10 cellular contexts compared by ENCODE assay signal in genomic region chr14:58296731-58297130, GRCh38. TPM values are rescaled to one million over a fixed set of nuclear protein-coding genes. Genes with fewer than 3 reads are reported as not detected.
DNase-seq lines count a peak whose midpoint lies in the region; TF ChIP-seq lines count a peak whose summit lies in the region.
"Had no signal": no experiment of that assay in that cellular context is flagged by ENCODE, and none has a peak within 500 bp of the region (broad histone marks: within the 10 kb centered on the region; RNA-seq: fewer than 3 reads in every experiment).

No MANE protein-coding gene starts in this region.

- no peak for DNase-seq in H7
- no peak for DNase-seq in SK-N-MC (ENCODE audit: low read depth, low spot score)
- DNase-seq in iPS DF 6.9 (ENCODE audit: low read depth, low spot score), result no peak
- DNase-seq in iPS-NIHi7 (ENCODE audit: extremely low spot score), result no peak
- no peak for DNase-seq in RWPE1 (ENCODE audit: low spot score)
- DNase-seq in occipital lobe (lab: John Stamatoyannopoulos, UW), result no peak
- no peak for DNase-seq in NCI-H1694 (lab: John Stamatoyannopoulos, UW)
- DNase-seq: activated CD8-positive, alpha-beta T cell treated with anti-CD3 and anti-CD28 coated beads for 36 hours; NCI-H187 had no signal

- POLR2A ChIA-PET in RWPE1 (lab: Yijun Ruan, JAX; ENCODE audit: low non-redundant PET), result no interaction called here

- TF ChIP-seq CTCF in RWPE1 (conservative IDR thresholded peaks at IDR 0.05; ENCODE audit: low read depth), result no peak

- H3K27me3 ChIP-seq in H7 (ENCODE audit: control insufficient read depth, insufficient read depth, low read length) (no peaks in the 10 kb centered on the region), iPS DF 6.9 (ENCODE audit: control insufficient read depth, insufficient read depth, low read length) (no peaks in the 10 kb centered on the region), stomach smooth muscle (ENCODE audit: control insufficient read depth in 1 of 2, insufficient read depth in 2 of 2, low read length in 2 of 2) (no peaks in the 10 kb centered on the region)

- H3K9me3 ChIP-seq in SK-N-MC (ENCODE audit: low read depth, low read length) (no peaks in the 10 kb centered on the region), iPS DF 6.9 (ENCODE audit: control insufficient read depth, insufficient read depth, low read length) (no peaks in the 10 kb centered on the region), stomach smooth muscle (ENCODE audit: control insufficient read depth in 2 of 2, low read length in 2 of 2) (no peaks in the 10 kb centered on the region)

- peak overlapping the region; percentile 99; the same call in 1 of the 2 replicates for H3K27ac ChIP-seq in SK-N-MC
- H3K27ac ChIP-seq in iPS DF 6.9 (ENCODE audit: low read length), result no peak overlapping the region
- no peak overlapping the region for H3K27ac ChIP-seq in stomach smooth muscle (ENCODE audit: low read length)
- no peak overlapping the region for H3K27ac ChIP-seq in RWPE1

- H3K4me1 ChIP-seq in iPS DF 6.9 (ENCODE audit: control insufficient read depth, insufficient read depth, low read length) (no peaks in the 10 kb centered on the region), stomach smooth muscle (ENCODE audit: control insufficient read depth, insufficient read depth, low read length) (peaks cover 2% of the 10 kb centered on the region)

- WGBS in iPS DF 6.9 (ENCODE audit: insufficient coverage, insufficient read length), result no CpG with 5 or more reads among the region's 3 CpGs

- H3K9ac ChIP-seq in SK-N-MC (ENCODE audit: insufficient read length) (peak overlapping the region; percentile 97), stomach smooth muscle (ENCODE audit: low read length in 2 of 2) (peak overlapping the region; percentile 30 to 77)

- CTCF ChIA-PET in RWPE1 (lab: Yijun Ruan, JAX), result no interaction called here

- H3K36me3 ChIP-seq in H7 (replicated peaks; ENCODE audit: control insufficient read depth, insufficient read depth, low read length) (peaks cover 4% of the 10 kb centered on the region), SK-N-MC (ENCODE audit: insufficient read depth, low read length) (peaks cover 50% of the 10 kb centered on the region), iPS DF 6.9 (ENCODE audit: control insufficient read depth, insufficient read depth, low read length) (peaks cover 9% of the 10 kb centered on the region; the same call in 1 of the 2 replicates), stomach smooth muscle (ENCODE audit: control insufficient read depth in 2 of 2, insufficient read depth in 2 of 2, low read length in 2 of 2) (peaks cover 4 to 11% of the 10 kb centered on the region in 2 donors)

- H3K4me3 ChIP-seq in H7 (ENCODE audit: insufficient read depth, low read depth, low read length), result peak overlapping the region; percentile 63
- peak overlapping the region; percentile 98 for H3K4me3 ChIP-seq in SK-N-MC
- H3K4me3 ChIP-seq in iPS DF 6.9 (ENCODE audit: low read length), result peak overlapping the region; percentile 97; the same call in 1 of the 2 replicates
- H3K4me3 ChIP-seq in stomach smooth muscle (ENCODE audit: low read length in 2 of 2), result peak overlapping the region; percentile 86 to 99

RNA-seq across cellular contexts. Expression of gene ARID4A, which starts 1.6 kb away (rescaled TPM):
- 3.5 and 5.9 TPM in 2 replicates for total RNA-seq in H7 (2014; rRNA removed; shearing (Covaris generic))
- 64.1 TPM for total RNA-seq in occipital lobe

RNA-seq across cellular contexts. Expression of gene PSMA3, which starts 52.1 kb away (rescaled TPM):
- total RNA-seq in H7 (2014; rRNA removed; shearing (Covaris generic)), result 132 and 136 TPM in 2 replicates
- total RNA-seq in occipital lobe, result 42.9 TPM
